9 cellular contexts compared by ENCODE assay signal in the genomic region with DNA sequence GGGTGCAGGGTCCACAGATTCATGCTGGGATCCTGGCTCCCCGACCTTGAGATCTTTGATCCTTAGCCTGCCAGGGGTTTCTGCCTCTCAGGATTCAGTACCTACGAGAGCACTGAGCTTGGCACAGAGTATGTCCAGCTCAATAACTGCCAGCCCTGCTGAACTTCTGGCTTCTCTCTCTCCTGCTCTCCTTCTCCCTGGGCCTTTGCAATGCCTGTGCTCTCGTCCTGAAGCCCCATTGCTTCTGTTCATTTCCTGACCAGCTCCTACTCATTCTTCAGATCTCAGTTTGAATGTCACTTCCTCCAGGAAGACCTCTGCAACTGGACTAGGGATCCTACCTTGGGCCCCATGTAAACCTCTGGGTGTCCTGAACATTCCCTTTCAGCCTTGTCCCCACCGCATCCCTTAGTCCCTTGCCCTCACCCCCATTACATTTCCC.
A peak's percentile ranks its signal among the peaks of the same experiment; 100 is the strongest.
DNase-seq lines count a peak whose midpoint lies in the region; ATAC-seq and TF ChIP-seq lines count a peak whose summit lies in the region.
"Had no signal": no experiment of that assay in that cellular context is flagged by ENCODE, and none has a peak within 500 bp of the region (broad histone marks: within the 10 kb centered on the region; RNA-seq: fewer than 3 reads in every experiment).

No MANE protein-coding gene starts in this region.

- H3K4me3 ChIP-seq in PC-9 (no peak overlapping the region), dorsolateral prefrontal cortex (peak overlapping the region in 13 of 59 donors; percentile 3 to 46 (median 21)), upper lobe of left lung (no peak overlapping the region)

- H3K79me2 ChIP-seq in PC-9 (ENCODE audit: low read depth), result no peaks in the 10 kb centered on the region

- CTCF ChIA-PET in PC-9 (lab: Charles Lee), result interaction anchor here (0.6 kb wide), 1 partner anchor 93 kb away, joined by 3 read pairs; no protein-coding TSS in a partner anchor

- H3K4me1 ChIP-seq in PC-9 (replicated peaks; ENCODE audit: insufficient read depth) (peaks cover 10% of the 10 kb centered on the region), upper lobe of left lung (peaks cover 44 to 67% (median 54%) of the 10 kb centered on the region in 4 donors), foreskin keratinocyte (peaks cover 12% of the 10 kb centered on the region)

- ATAC-seq in upper lobe of left lung (ENCODE audit: low FRiP score in 2 of 2) (no peak), T-helper 17 cell (no peak), foreskin keratinocyte (no peak)

- no peaks in the 10 kb centered on the region for H3K36me3 ChIP-seq in PC-9 (ENCODE audit: low read depth)
- no peaks in the 10 kb centered on the region for H3K36me3 ChIP-seq in upper lobe of left lung

- TF ChIP-seq EP300 in upper lobe of left lung (IDR thresholded peaks at IDR 0.05), result no peak

- H3K27me3 Mint-ChIP-seq in nephron (ENCODE audit: low read depth) (peaks cover 3% of the 10 kb centered on the region), T-helper 17 cell (peaks cover 44% of the 10 kb centered on the region)

- H3K27ac Mint-ChIP-seq in nephron (peak overlapping the region; percentile 97 to 98 (median 98)), T-helper 17 cell (no peak overlapping the region)
- H3K27ac Mint-ChIP-seq: activated B cell treated with CpG ODN at 0.5 μM for 24 hours had no signal

- 27 to 28% methylated on average over 4 of the region's 4 CpGs for WGBS in upper lobe of left lung, 2 donors

- H3K9me3 ChIP-seq in PC-9 (ENCODE audit: insufficient read depth, low read depth) (no peaks in the 10 kb centered on the region), upper lobe of left lung (no peaks in the 10 kb centered on the region), T-helper 17 cell (ENCODE audit: control insufficient read depth, low read length, poor library complexity, severe bottlenecking) (no peaks in the 10 kb centered on the region)

- TF ChIP-seq POLR2A in upper lobe of left lung (IDR thresholded peaks at IDR 0.05), result no peak

- H3K4me2 ChIP-seq in PC-9, result peak overlapping the region; percentile 49

- POLR2A ChIA-PET in PC-9 (lab: Charles Lee; ENCODE audit: unreplicated experiment), result no interaction called here

- H3K4me1 Mint-ChIP-seq in nephron (peaks cover 57% of the 10 kb centered on the region), T-helper 17 cell (peaks cover 9% of the 10 kb centered on the region)

- no peak overlapping the region for H2AFZ ChIP-seq in PC-9

- H4K20me1 ChIP-seq in PC-9 (ENCODE audit: insufficient read depth), result no peaks in the 10 kb centered on the region

- TF ChIP-seq CTCF in PC-9 (conservative IDR thresholded peaks at IDR 0.05) (no peak), dorsolateral prefrontal cortex (IDR thresholded peaks at IDR 0.05 in 54 of 56, conservative IDR thresholded peaks at IDR 0.05 in 2 of 56; ENCODE audit: low read depth in 1 of 56, partially characterized antibody in 56 of 56) (no peak), nephron (IDR thresholded peaks at IDR 0.05; ENCODE audit: unreplicated experiment in 3 of 3) (no peak), upper lobe of left lung (IDR thresholded peaks at IDR 0.05) (no peak), foreskin keratinocyte (conservative IDR thresholded peaks at IDR 0.05) (no peak)

- no peaks in the 10 kb centered on the region for H3K9me2 ChIP-seq in PC-9 (ENCODE audit: insufficient read depth)

- no peaks in the 10 kb centered on the region for H3F3A ChIP-seq in PC-9 (ENCODE audit: insufficient read depth, low read depth)

- H3K4me3 Mint-ChIP-seq in nephron (peak overlapping the region; percentile 14 to 60 (median 22)), T-helper 17 cell (no peak overlapping the region)
- H3K4me3 Mint-ChIP-seq: activated B cell treated with CpG ODN at 0.5 μM for 24 hours had no signal

- no peaks in the 10 kb centered on the region for H3K9me3 Mint-ChIP-seq in nephron
- H3K9me3 Mint-ChIP-seq: activated B cell treated with CpG ODN at 0.5 μM for 24 hours had no signal

- H3K36me3 Mint-ChIP-seq in nephron (ENCODE audit: low read depth), result no peaks in the 10 kb centered on the region
- peaks cover 3% of the 10 kb centered on the region for H3K36me3 Mint-ChIP-seq in T-helper 17 cell (ENCODE audit: low read depth)

- H3K27me3 ChIP-seq in PC-9 (ENCODE audit: insufficient read depth, low read depth) (no peaks in the 10 kb centered on the region), dorsolateral prefrontal cortex (no peaks in the 10 kb centered on the region), upper lobe of left lung (peaks cover 0 to 6% (median 0%) of the 10 kb centered on the region in 4 donors), foreskin keratinocyte (no peaks in the 10 kb centered on the region)

- H3K27ac ChIP-seq in PC-9 (no peak overlapping the region), dorsolateral prefrontal cortex (peak overlapping the region in 46 of 59 donors; percentile 2 to 83 (median 63)), upper lobe of left lung (peak overlapping the region; percentile 71 to 78 (median 72)), foreskin keratinocyte (no peak overlapping the region)

- intact Hi-C loops in PC-9 (cut with micrococcal nuclease; ENCODE audit: unreplicated experiment), result no loop called here
- intact Hi-C loops in dorsolateral prefrontal cortex (cut with DNase I), result no loop called here

- no TSS peak for BruUV-seq in PC-9 (replicated peaks; lab: Mats Ljungman, UMichigan)

- no peak for DNase-seq in PC-9
- DNase-seq in dorsolateral prefrontal cortex, result no peak
- DNase-seq in upper lobe of left lung, result no peak
- no peak for DNase-seq in anterior cingulate cortex (lab: John Stamatoyannopoulos, UW)
- DNase-seq in T-helper 17 cell, result no peak
- no peak for DNase-seq in foreskin keratinocyte
- DNase-seq: activated B cell treated with CpG ODN at 0.5 μM for 24 hours; effector CD4-positive, alpha-beta T cell had no signal

Comparison
In these comparisons a context has a peak if more than half of its experiments do, and no peak if none do; other contexts are left out.
1. H3K27ac ChIP-seq: peak in dorsolateral prefrontal cortex (46 of 59) and upper lobe of left lung (4 of 4); none in PC-9 (single experiment) and foreskin keratinocyte (single experiment).